ENCODE assay signal across 9 cellular contexts in genomic region chr1:181062800-181063428, GRCh38. TPM values are rescaled to one million over a fixed set of nuclear protein-coding genes. Genes with fewer than 3 reads are reported as not detected.
A peak's percentile ranks its signal among the peaks of the same experiment; 100 is the strongest.
DNase-seq lines count a peak whose midpoint lies in the region; ATAC-seq lines count a peak whose summit lies in the region.
"Had no signal": no experiment of that assay in that cellular context is flagged by ENCODE, and none has a peak within 500 bp of the region (broad histone marks: within the 10 kb centered on the region; RNA-seq: fewer than 3 reads in every experiment).

No MANE protein-coding gene starts in this region.

- H3K36me3 Mint-ChIP-seq in dendritic cell treated with granulocyte-macrophage colony-stimulating factor and Interleukin-4, amounts not matched to agents 40 ng/mL and 50 ng/mL, for 4 days (ENCODE audit: low read depth) = peaks cover 29% of the 10 kb centered on the region

- H4K5ac ChIP-seq in mesendoderm (ENCODE audit: low read length) = no peak overlapping the region

- H3K9ac ChIP-seq in mesendoderm (ENCODE audit: low read length) = no peak overlapping the region

- H4K8ac ChIP-seq in mesendoderm (ENCODE audit: low read depth, low read length) = no peak overlapping the region

- no peak overlapping the region for H3K4ac ChIP-seq in mesendoderm (ENCODE audit: low read depth, low read length)

- H2AK5ac ChIP-seq in mesendoderm (ENCODE audit: low read length) = no peak overlapping the region

- no peak overlapping the region for H2BK5ac ChIP-seq in mesendoderm (ENCODE audit: low read length)

- no peaks in the 10 kb centered on the region for H3K36me3 ChIP-seq in mesendoderm (ENCODE audit: control insufficient read depth, insufficient read depth, low read length)
- H3K36me3 ChIP-seq: pancreas had no signal

- H3K18ac ChIP-seq in mesendoderm (ENCODE audit: low read length) = no peak overlapping the region

- DNase-seq in activated CD8-positive, alpha-beta memory T cell treated with anti-CD3 and anti-CD28 coated beads for 24 hours = peak; percentile 68
- no peak for DNase-seq in activated CD8-positive, alpha-beta memory T cell treated with anti-CD3 and anti-CD28 coated beads, Interleukin-2, amount 50 U/mL, for 48 hours
- DNase-seq in NCI-H524 (lab: John Stamatoyannopoulos, UW) (peak; percentile 76 to 92), RKO (ENCODE audit: low spot score) (no peak), mesendoderm (no peak)
- DNase-seq in stimulated activated naive CD8-positive, alpha-beta T cell treated with anti-CD3 and anti-CD28 coated beads, Interleukin-15, amount 100 ng/mL, for 72 hours = peak; percentile 51 to 66

- no CpG with 5 or more reads among the region's 7 CpGs for WGBS in mesendoderm (ENCODE audit: extremely low coverage, insufficient coverage, low lambda C conversion rate)

- peak; percentile 82 for ATAC-seq in HG02610 (IDR thresholded peaks at IDR 0.05; ENCODE audit: unreplicated experiment)
- ATAC-seq in stimulated activated naive CD8-positive, alpha-beta T cell treated with anti-CD3 and anti-CD28 coated beads, Interleukin-15, amount 100 ng/mL, for 72 hours = peak; percentile 97

- intact Hi-C loops in dendritic cell treated with granulocyte-macrophage colony-stimulating factor and Interleukin-4, amounts not matched to agents 40 ng/mL and 50 ng/mL, for 4 days (cut with micrococcal nuclease) = loop anchor here (1.0 kb wide), 1 partner anchor 24 kb away; no protein-coding TSS in a partner anchor

- no peak overlapping the region for H3K4me2 ChIP-seq in mesendoderm (ENCODE audit: low read length)

- H3K4me3 ChIP-seq in mesendoderm (ENCODE audit: low read length) = no peak overlapping the region
- H3K4me3 ChIP-seq: pancreas had no signal

- peaks cover 55% of the 10 kb centered on the region for H3K4me1 Mint-ChIP-seq in dendritic cell treated with granulocyte-macrophage colony-stimulating factor and Interleukin-4, amounts not matched to agents 40 ng/mL and 50 ng/mL, for 4 days (ENCODE audit: low read depth)
- peaks cover 25% of the 10 kb centered on the region for H3K4me1 Mint-ChIP-seq in stimulated activated naive CD8-positive, alpha-beta T cell treated with anti-CD3 and anti-CD28 coated beads, Interleukin-15, amount 100 ng/mL, for 72 hours

- peaks cover 19% of the 10 kb centered on the region for H3K9me3 Mint-ChIP-seq in dendritic cell treated with granulocyte-macrophage colony-stimulating factor and Interleukin-4, amounts not matched to agents 40 ng/mL and 50 ng/mL, for 4 days
- peaks cover 18 to 29% of the 10 kb centered on the region in 2 donors for H3K9me3 Mint-ChIP-seq in stimulated activated naive CD8-positive, alpha-beta T cell treated with anti-CD3 and anti-CD28 coated beads, Interleukin-15, amount 100 ng/mL, for 72 hours

- H2BK15ac ChIP-seq in mesendoderm (replicated peaks; ENCODE audit: low read depth) = no peak overlapping the region

- H3K79me1 ChIP-seq in mesendoderm (ENCODE audit: low read length) = no peaks in the 10 kb centered on the region

- H3K27me3 ChIP-seq in mesendoderm (ENCODE audit: insufficient read depth, low read length, poor library complexity) = no peaks in the 10 kb centered on the region
- H3K27me3 ChIP-seq: pancreas had no signal

- no peaks in the 10 kb centered on the region for H3K79me2 ChIP-seq in mesendoderm (ENCODE audit: control insufficient read depth, insufficient read depth, low read length)

- no peak overlapping the region for H3K27ac ChIP-seq in mesendoderm (ENCODE audit: low read depth, low read length)

- H3K27ac Mint-ChIP-seq in dendritic cell treated with granulocyte-macrophage colony-stimulating factor and Interleukin-4, amounts not matched to agents 40 ng/mL and 50 ng/mL, for 4 days = peak overlapping the region; percentile 93
- H3K27ac Mint-ChIP-seq in stimulated activated naive CD8-positive, alpha-beta T cell treated with anti-CD3 and anti-CD28 coated beads, Interleukin-15, amount 100 ng/mL, for 72 hours = peak overlapping the region; percentile 93 to 95

- no peak overlapping the region for H2BK120ac ChIP-seq in mesendoderm (ENCODE audit: low read depth, low read length)

- H3K4me1 ChIP-seq in mesendoderm (ENCODE audit: control insufficient read depth, low read depth, low read length) = peaks cover 2% of the 10 kb centered on the region
- H3K4me1 ChIP-seq: pancreas had no signal

- no peaks in the 10 kb centered on the region for H3K27me3 Mint-ChIP-seq in dendritic cell treated with granulocyte-macrophage colony-stimulating factor and Interleukin-4, amounts not matched to agents 40 ng/mL and 50 ng/mL, for 4 days
- no peaks in the 10 kb centered on the region for H3K27me3 Mint-ChIP-seq in stimulated activated naive CD8-positive, alpha-beta T cell treated with anti-CD3 and anti-CD28 coated beads, Interleukin-15, amount 100 ng/mL, for 72 hours

- H3K23ac ChIP-seq in mesendoderm (ENCODE audit: low read length) = no peak overlapping the region

- H3K56ac ChIP-seq in mesendoderm (ENCODE audit: low read length) = no peak overlapping the region

- peak overlapping the region; percentile 80 for H3K4me3 Mint-ChIP-seq in dendritic cell treated with granulocyte-macrophage colony-stimulating factor and Interleukin-4, amounts not matched to agents 40 ng/mL and 50 ng/mL, for 4 days
- peak overlapping the region; percentile 82 to 86 for H3K4me3 Mint-ChIP-seq in stimulated activated naive CD8-positive, alpha-beta T cell treated with anti-CD3 and anti-CD28 coated beads, Interleukin-15, amount 100 ng/mL, for 72 hours

RNA-seq across cellular contexts. Expression of gene IER5, which starts 25.6 kb away (rescaled TPM):
- 3.5 TPM for polyA plus RNA-seq in mesendoderm (2013, experiment 1 of 2)
- 3.2 TPM for polyA plus RNA-seq in mesendoderm (2013, experiment 2 of 2)

RNA-seq across cellular contexts. Expression of gene MR1, which starts 29.1 kb away (rescaled TPM):
- polyA plus RNA-seq in mesendoderm (2013, experiment 1 of 2) = 0.06 TPM
- 0.07 TPM for polyA plus RNA-seq in mesendoderm (2013, experiment 2 of 2)

RNA-seq across cellular contexts. Expression of gene STX6, which starts 40.2 kb away (rescaled TPM):
- 17.3 TPM for polyA plus RNA-seq in mesendoderm (2013, experiment 1 of 2)
- 18.0 TPM for polyA plus RNA-seq in mesendoderm (2013, experiment 2 of 2)

Comparison
In these comparisons a context has a peak if more than half of its experiments do, and no peak if none do; other contexts are left out.
1. DNase-seq: peak in activated CD8-positive, alpha-beta memory T cell treated with anti-CD3 and anti-CD28 coated beads for 24 hours (single experiment), NCI-H524 (2 of 2) and stimulated activated naive CD8-positive, alpha-beta T cell treated with anti-CD3 and anti-CD28 coated beads, Interleukin-15, amount 100 ng/mL, for 72 hours (2 of 2); none in activated CD8-positive, alpha-beta memory T cell treated with anti-CD3 and anti-CD28 coated beads, Interleukin-2, amount 50 U/mL, for 48 hours (single experiment), RKO (single experiment) and mesendoderm (single experiment).